In the genomic region with DNA sequence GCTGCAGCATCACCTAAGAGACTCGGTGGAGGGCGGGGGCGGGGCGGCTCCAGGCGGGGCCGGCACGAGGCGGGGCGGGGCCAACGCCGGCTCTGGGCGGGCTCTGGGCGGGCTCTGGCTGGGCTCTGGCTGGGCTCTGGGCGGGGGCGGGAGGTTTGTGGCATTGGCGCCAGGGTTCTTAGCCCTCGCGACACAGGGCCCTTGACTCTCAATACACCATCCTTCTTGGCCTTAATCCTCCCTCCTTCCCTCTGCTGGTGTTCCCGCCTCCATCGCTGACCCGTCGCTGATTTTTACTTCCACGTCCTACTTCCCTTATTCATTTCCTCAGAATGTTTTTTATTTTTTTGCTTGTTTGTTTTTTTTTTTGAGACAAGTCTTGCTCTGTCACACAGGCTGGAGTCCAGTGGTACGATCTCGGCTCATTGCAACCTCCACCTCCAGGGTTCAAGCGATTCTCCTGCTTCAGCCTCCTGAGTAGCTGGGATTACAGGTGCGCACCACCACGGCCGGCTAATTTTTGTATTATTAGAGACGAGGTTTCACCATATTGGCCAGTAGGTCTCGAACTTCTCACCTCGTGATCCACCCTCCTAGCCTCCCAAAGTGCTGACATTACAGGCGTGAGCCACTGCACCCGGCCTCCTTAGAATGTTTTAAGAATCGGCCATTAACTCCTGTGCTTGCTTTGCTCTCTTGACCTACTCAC, we compare ENCODE assay signal across 8 cellular contexts. TPM values are rescaled to one million over a fixed set of nuclear protein-coding genes. Genes with fewer than 3 reads are reported as not detected.
DNase-seq lines count a peak whose midpoint lies in the region; ATAC-seq and TF ChIP-seq lines count a peak whose summit lies in the region.

A gene with protein sequence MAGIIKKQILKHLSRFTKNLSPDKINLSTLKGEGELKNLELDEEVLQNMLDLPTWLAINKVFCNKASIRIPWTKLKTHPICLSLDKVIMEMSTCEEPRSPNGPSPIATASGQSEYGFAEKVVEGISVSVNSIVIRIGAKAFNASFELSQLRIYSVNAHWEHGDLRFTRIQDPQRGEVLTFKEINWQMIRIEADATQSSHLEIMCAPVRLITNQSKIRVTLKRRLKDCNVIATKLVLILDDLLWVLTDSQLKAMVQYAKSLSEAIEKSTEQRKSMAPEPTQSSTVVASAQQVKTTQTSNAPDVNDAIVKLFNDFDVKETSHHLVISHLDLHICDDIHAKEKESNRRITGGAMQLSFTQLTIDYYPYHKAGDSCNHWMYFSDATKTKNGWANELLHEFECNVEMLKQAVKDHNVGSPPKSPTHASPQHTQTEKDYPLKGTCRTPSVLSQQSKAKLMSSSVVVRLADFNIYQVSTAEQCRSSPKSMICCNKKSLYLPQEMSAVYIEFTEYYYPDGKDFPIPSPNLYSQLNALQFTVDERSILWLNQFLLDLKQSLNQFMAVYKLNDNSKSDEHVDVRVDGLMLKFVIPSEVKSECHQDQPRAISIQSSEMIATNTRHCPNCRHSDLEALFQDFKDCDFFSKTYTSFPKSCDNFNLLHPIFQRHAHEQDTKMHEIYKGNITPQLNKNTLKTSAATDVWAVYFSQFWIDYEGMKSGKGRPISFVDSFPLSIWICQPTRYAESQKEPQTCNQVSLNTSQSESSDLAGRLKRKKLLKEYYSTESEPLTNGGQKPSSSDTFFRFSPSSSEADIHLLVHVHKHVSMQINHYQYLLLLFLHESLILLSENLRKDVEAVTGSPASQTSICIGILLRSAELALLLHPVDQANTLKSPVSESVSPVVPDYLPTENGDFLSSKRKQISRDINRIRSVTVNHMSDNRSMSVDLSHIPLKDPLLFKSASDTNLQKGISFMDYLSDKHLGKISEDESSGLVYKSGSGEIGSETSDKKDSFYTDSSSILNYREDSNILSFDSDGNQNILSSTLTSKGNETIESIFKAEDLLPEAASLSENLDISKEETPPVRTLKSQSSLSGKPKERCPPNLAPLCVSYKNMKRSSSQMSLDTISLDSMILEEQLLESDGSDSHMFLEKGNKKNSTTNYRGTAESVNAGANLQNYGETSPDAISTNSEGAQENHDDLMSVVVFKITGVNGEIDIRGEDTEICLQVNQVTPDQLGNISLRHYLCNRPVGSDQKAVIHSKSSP (N-terminal part only) (minus strand): TSS at position 24 of the 709 bp plus-strand sequence. CDS start 239 bp downstream, outside the sequence.

- H3K9ac ChIP-seq in mammary epithelial cell (ENCODE audit: insufficient read depth, low read length), result peak within 1 kb of the TSS; percentile 98

- H3K79me2 ChIP-seq in mammary epithelial cell (ENCODE audit: insufficient read depth, low read length), result peaks cover 43% of the 10 kb centered on the region

- peak within 1 kb of the TSS; percentile 96 for H3K4me2 ChIP-seq in mammary epithelial cell (ENCODE audit: insufficient read depth, low read depth, low read length)

- POLR2A ChIA-PET in A673 (lab: Charles Lee; ENCODE audit: low non-redundant PET), result no interaction called here
- POLR2A ChIA-PET in WTC11 (lab: Charles Lee), result no interaction called here

- no peaks in the 10 kb centered on the region for H3K27me3 Mint-ChIP-seq in WTC11 (ENCODE audit: low read depth)
- peaks cover 0 to 4% (median 3%) of the 10 kb centered on the region in 3 donors for H3K27me3 Mint-ChIP-seq in immature natural killer cell (ENCODE audit: low read depth in 3 of 3)

- peaks cover 11% of the 10 kb centered on the region for H3K9me3 Mint-ChIP-seq in WTC11
- H3K9me3 Mint-ChIP-seq in immature natural killer cell, result no peaks in the 10 kb centered on the region

- BruUV-seq in A673 (replicated peaks; lab: Mats Ljungman, UMichigan) (TSS peak; percentile 81), mammary epithelial cell (replicated peaks; lab: Mats Ljungman, UMichigan) (no TSS peak)

- no peak for TF ChIP-seq CTCF in A673 (conservative IDR thresholded peaks at IDR 0.05; ENCODE audit: low read depth, low read length)
- TF ChIP-seq CTCF in WTC11 (IDR thresholded peaks at IDR 0.05), result no peak
- no peak for TF ChIP-seq CTCF in mammary epithelial cell (conservative IDR thresholded peaks at IDR 0.05 in 1 of 2, IDR thresholded peaks at IDR 0.05 in 1 of 2; ENCODE audit: extremely low read depth in 1 of 2, insufficient read depth in 1 of 2, low read depth in 1 of 2, low read length in 2 of 2)

- 48% methylated on average over 18 of the region's 35 CpGs for WGBS in mammary epithelial cell (ENCODE audit: low coverage, missing lambda C conversion rate)

- peak within 1 kb of the TSS; percentile 92 for H3K27ac ChIP-seq in A673 (ENCODE audit: low read depth, low read length, poor library complexity, severe bottlenecking)
- H3K27ac ChIP-seq in mammary epithelial cell (ENCODE audit: insufficient read depth, low read depth, low read length), result peak within 1 kb of the TSS; percentile 93

- CTCF ChIA-PET in A673 (lab: Charles Lee), result no interaction called here
- CTCF ChIA-PET in WTC11 (lab: Charles Lee), result interaction anchor here (1.4 kb wide), 1 partner anchor 12 kb away, joined by 5 read pairs; no protein-coding TSS in a partner anchor
- CTCF ChIA-PET in mammary epithelial cell (lab: Charles Lee; ENCODE audit: low non-redundant PET), result no interaction called here

- peak within 1 kb of the TSS; percentile 84 for H3K27ac Mint-ChIP-seq in WTC11
- H3K27ac Mint-ChIP-seq in immature natural killer cell, result peak within 1 kb of the TSS; percentile 80 to 96 (median 94)

- H3K36me3 Mint-ChIP-seq in WTC11, result peaks cover 8% of the 10 kb centered on the region
- H3K36me3 Mint-ChIP-seq in immature natural killer cell, result no peaks in the 10 kb centered on the region

- dilution Hi-C loops in mammary epithelial cell (cut with HindIII; ENCODE audit: low sequenced_read_pairs), result no loop called here

- peak; percentile 74 for ATAC-seq in GM18907 (IDR thresholded peaks at IDR 0.05; ENCODE audit: unreplicated experiment)
- ATAC-seq in HG03139 (IDR thresholded peaks at IDR 0.05; ENCODE audit: unreplicated experiment), result peak; percentile 73
- peak; percentile 94 for ATAC-seq in WTC11

- H3K4me3 Mint-ChIP-seq in WTC11 (peak within 1 kb of the TSS; percentile 91), immature natural killer cell (peak within 1 kb of the TSS; percentile 87 to 95 (median 93))

- in situ Hi-C loops in mammary epithelial cell (cut with MboI; ENCODE audit: low sequenced_read_pairs in 2 of 2), result no loop called here

- intact Hi-C loops in A673 (cut with micrococcal nuclease; ENCODE audit: unreplicated experiment) (loop anchor here (5.0 kb wide), 1 partner anchor 429 kb away; a partner anchor contains a TSS), mammary epithelial cell (cut with micrococcal nuclease) (loop anchor here (1.0 to 5.0 kb wide), 2 partner anchors 57 to 124 kb away; a partner anchor contains a TSS)

- H3K4me1 ChIP-seq in A673 (ENCODE audit: insufficient read depth, low read length, poor library complexity, severe bottlenecking) (peaks cover 18% of the 10 kb centered on the region), mammary epithelial cell (ENCODE audit: insufficient read depth, low read length) (peaks cover 9% of the 10 kb centered on the region)

- DNase-seq in A673 (ENCODE audit: low spot score), result peak; percentile 87
- peak; percentile 65 for DNase-seq in NCI-H2227 treated with DMSO at 0.1 percent for 48 hours (lab: John Stamatoyannopoulos, UW)
- DNase-seq in WTC11 (ENCODE audit: low spot score), result peak; percentile 93
- DNase-seq in mammary epithelial cell, result peak; percentile 69
- peak; percentile 83 to 87 (median 86) for DNase-seq in immature natural killer cell
- peak; percentile 37 for DNase-seq in smooth muscle cell of the brain vasculature (ENCODE audit: low read depth, low spot score)

- H3K27me3 ChIP-seq in A673 (replicated peaks; ENCODE audit: insufficient read depth, low read depth, low read length, poor library complexity), result no peaks in the 10 kb centered on the region
- no peaks in the 10 kb centered on the region for H3K27me3 ChIP-seq in mammary epithelial cell (ENCODE audit: insufficient read depth, low read length)

- H3K4me3 ChIP-seq in A673 (ENCODE audit: low read depth, low read length, poor library complexity, severe bottlenecking) (peak within 1 kb of the TSS; percentile 98), mammary epithelial cell (replicated peaks in 1 of 3; ENCODE audit: insufficient read depth in 1 of 3, low read depth in 2 of 3, low read length in 3 of 3) (peak within 1 kb of the TSS; percentile 92 to 99 (median 99))

- H4K20me1 ChIP-seq in mammary epithelial cell (ENCODE audit: insufficient read depth, low read length), result no peaks in the 10 kb centered on the region

- peak within 1 kb of the TSS; percentile 100 for H2AFZ ChIP-seq in mammary epithelial cell (ENCODE audit: low read depth, low read length)

- H3K9me3 ChIP-seq in A673 (ENCODE audit: low read depth, low read length, poor library complexity, severe bottlenecking) (no peaks in the 10 kb centered on the region), mammary epithelial cell (replicated peaks; ENCODE audit: insufficient read depth, low read length) (no peaks in the 10 kb centered on the region)

- H3K36me3 ChIP-seq in A673 (ENCODE audit: insufficient read depth, low read length, poor library complexity, severe bottlenecking) (no peaks in the 10 kb centered on the region), mammary epithelial cell (ENCODE audit: insufficient read depth, low read length) (no peaks in the 10 kb centered on the region)

- H3K4me1 Mint-ChIP-seq in WTC11, result peaks cover 35% of the 10 kb centered on the region
- peaks cover 30 to 48% of the 10 kb centered on the region in 2 donors for H3K4me1 Mint-ChIP-seq in immature natural killer cell

TF ChIP-seq in WTC11, 78 proteins besides CTCF, POLR2A, EP300 and RAD21 (continues in another document):
- TF ChIP-seq CREB1 (CRISPR knock-in tag; IDR thresholded peaks at IDR 0.05) (no peak), JUN (CRISPR knock-in tag; IDR thresholded peaks at IDR 0.05) (no peak)

RNA-seq across cellular contexts. Expression of the gene that starts here (rescaled TPM):
- total RNA-seq in A673 (2021) (31.6 and 31.8 TPM in 2 replicates), WTC11 (2021) (21.4 to 23.8 TPM (median 22.4 TPM) in 3 replicates), mammary epithelial cell (10 to 100 TPM; 18.8 to 30.2 TPM)
- polyA plus RNA-seq in mammary epithelial cell (9.1 TPM), immature natural killer cell (10 to 100 TPM; 15.6 to 24.8 (median 16.4) TPM)
- 16.2 TPM for polyA minus RNA-seq in mammary epithelial cell

Comparison
In these comparisons a context has a peak if more than half of its experiments do, and no peak if none do; other contexts are left out.
1. Peak in every context shown above with its lines: DNase-seq, ATAC-seq, H3K4me3 ChIP-seq and H3K27ac ChIP-seq.
2. DNase-seq: peak in every context shown above with its lines; median percentile 93 in WTC11; 87 in A673; 86 in immature natural killer cell; 69 in mammary epithelial cell; 65 in NCI-H2227 treated with DMSO at 0.1 percent for 48 hours; 37 in smooth muscle cell of the brain vasculature.